In genomic region chr3:6805236-6805635, GRCh38 we compare ENCODE assay signal across 19 cellular contexts. TPM values are rescaled to one million over a fixed set of nuclear protein-coding genes. Genes with fewer than 3 reads are reported as not detected.
"Had no signal": no experiment of that assay in that cellular context is flagged by ENCODE, and none has a peak within 500 bp of the region (broad histone marks: within the 10 kb centered on the region; RNA-seq: fewer than 3 reads in every experiment).

No MANE protein-coding gene starts in this region.

- H3K9me3 Mint-ChIP-seq: stimulated activated memory B cell treated with anti-CD40 and anti-IgM and Interleukin-4, amounts not matched to agents 10 μg/mL and 1 μg/mL and 100 μg/mL, for 72 hours had no signal

- H3K4me3 Mint-ChIP-seq: activated naive CD8-positive, alpha-beta T cell treated with anti-CD3 and anti-CD28 coated beads, Interleukin-2, amount 10 ng/mL, durations not matched to agents 7 days and 5 days; activated T-helper 1 cell treated with anti-CD3 and anti-CD28 coated beads, Interleukin-12 subunit alpha, Interleukin-12 subunit beta, Interleukin-2, Interleukin-4 antibody, amounts not matched to agents 30 ng/mL and 10 ng/mL and 1 ng/mL, durations not matched to agents 14 hours and 24 hours and 36 hours; immature natural killer cell; natural killer cell; stimulated activated memory B cell treated with anti-CD40 and anti-IgM and Interleukin-4, amounts not matched to agents 10 μg/mL and 1 μg/mL and 100 μg/mL, for 72 hours; T-cell had no signal

- H3K9me3 ChIP-seq: esophagus muscularis mucosa, left ventricle myocardium inferior, neutrophil, thyroid gland, vagina had no signal

- H3K4me3 ChIP-seq: cardiac muscle cell, esophagus muscularis mucosa, left ventricle myocardium inferior, thyroid gland, vagina had no signal

- ATAC-seq: activated CD4-positive, CD25-positive, alpha-beta regulatory T cell treated with anti-CD3 and anti-CD28 coated beads, Interleukin-2, amount 50 U/mL, for 24 hours; natural killer cell; stimulated activated memory B cell treated with anti-CD40 and anti-IgM and Interleukin-4, amounts not matched to agents 10 μg/mL and 1 μg/mL and 100 μg/mL, for 72 hours; T-cell had no signal

- H3K4me1 Mint-ChIP-seq: activated naive CD8-positive, alpha-beta T cell treated with anti-CD3 and anti-CD28 coated beads, Interleukin-2, amount 10 ng/mL, durations not matched to agents 7 days and 5 days; immature natural killer cell; natural killer cell; stimulated activated memory B cell treated with anti-CD40 and anti-IgM and Interleukin-4, amounts not matched to agents 10 μg/mL and 1 μg/mL and 100 μg/mL, for 72 hours; T-cell had no signal

- DNase-seq: activated CD4-positive, alpha-beta T cell treated with anti-CD3 and anti-CD28 coated beads, Interleukin-2, amount 50 U/mL, for 1 hour; activated CD8-positive, alpha-beta memory T cell treated with anti-CD3 and anti-CD28 coated beads for 24 hours; activated naive CD8-positive, alpha-beta T cell treated with anti-CD3 and anti-CD28 coated beads, Interleukin-2, amount 10 ng/mL, durations not matched to agents 7 days and 5 days; immature natural killer cell; left ventricle myocardium inferior; mesenchymal stem cell; natural killer cell; retina; stimulated activated CD4-positive, alpha-beta T cell treated with anti-CD3 and anti-CD28 coated beads, Interleukin-2, amount 100 ng/mL, for 48 hours; T-cell; T-helper 9 cell; thyroid gland had no signal

- H3K4me1 ChIP-seq: esophagus muscularis mucosa, left ventricle myocardium inferior, thyroid gland, vagina had no signal

- H3K27ac Mint-ChIP-seq: activated naive CD8-positive, alpha-beta T cell treated with anti-CD3 and anti-CD28 coated beads, Interleukin-2, amount 10 ng/mL, durations not matched to agents 7 days and 5 days; activated T-helper 1 cell treated with anti-CD3 and anti-CD28 coated beads, Interleukin-12 subunit alpha, Interleukin-12 subunit beta, Interleukin-2, Interleukin-4 antibody, amounts not matched to agents 30 ng/mL and 10 ng/mL and 1 ng/mL, durations not matched to agents 14 hours and 24 hours and 36 hours; immature natural killer cell; natural killer cell; stimulated activated memory B cell treated with anti-CD40 and anti-IgM and Interleukin-4, amounts not matched to agents 10 μg/mL and 1 μg/mL and 100 μg/mL, for 72 hours; T-cell had no signal

- H3K27me3 Mint-ChIP-seq: activated naive CD8-positive, alpha-beta T cell treated with anti-CD3 and anti-CD28 coated beads, Interleukin-2, amount 10 ng/mL, durations not matched to agents 7 days and 5 days; T-cell had no signal

- H3K27me3 ChIP-seq: cardiac muscle cell, esophagus muscularis mucosa, neutrophil, thyroid gland, vagina had no signal

- H3K36me3 Mint-ChIP-seq: activated naive CD8-positive, alpha-beta T cell treated with anti-CD3 and anti-CD28 coated beads, Interleukin-2, amount 10 ng/mL, durations not matched to agents 7 days and 5 days; immature natural killer cell; natural killer cell; stimulated activated memory B cell treated with anti-CD40 and anti-IgM and Interleukin-4, amounts not matched to agents 10 μg/mL and 1 μg/mL and 100 μg/mL, for 72 hours; T-cell had no signal

- H3K27ac ChIP-seq: cardiac muscle cell, esophagus muscularis mucosa, left ventricle myocardium inferior, neutrophil, thyroid gland, vagina had no signal

- H3K36me3 ChIP-seq: cardiac muscle cell, esophagus muscularis mucosa, left ventricle myocardium inferior, neutrophil, thyroid gland, vagina had no signal

RNA-seq across cellular contexts. Expression of gene GRM7, which starts 55.7 kb away (rescaled TPM):
- polyA plus RNA-seq: immature natural killer cell had no signal
